1 cellular context compared by ENCODE assay signal in genomic region chr1:27658951-27659496, GRCh38.
TF ChIP-seq lines count a peak whose summit lies in the region.

No MANE protein-coding gene starts in this region.

TF ChIP-seq in GM12878, 131 proteins besides CTCF, POLR2A, EP300 and RAD21 (continued from another document and continues in another):
- TF ChIP-seq, protein P1, sequence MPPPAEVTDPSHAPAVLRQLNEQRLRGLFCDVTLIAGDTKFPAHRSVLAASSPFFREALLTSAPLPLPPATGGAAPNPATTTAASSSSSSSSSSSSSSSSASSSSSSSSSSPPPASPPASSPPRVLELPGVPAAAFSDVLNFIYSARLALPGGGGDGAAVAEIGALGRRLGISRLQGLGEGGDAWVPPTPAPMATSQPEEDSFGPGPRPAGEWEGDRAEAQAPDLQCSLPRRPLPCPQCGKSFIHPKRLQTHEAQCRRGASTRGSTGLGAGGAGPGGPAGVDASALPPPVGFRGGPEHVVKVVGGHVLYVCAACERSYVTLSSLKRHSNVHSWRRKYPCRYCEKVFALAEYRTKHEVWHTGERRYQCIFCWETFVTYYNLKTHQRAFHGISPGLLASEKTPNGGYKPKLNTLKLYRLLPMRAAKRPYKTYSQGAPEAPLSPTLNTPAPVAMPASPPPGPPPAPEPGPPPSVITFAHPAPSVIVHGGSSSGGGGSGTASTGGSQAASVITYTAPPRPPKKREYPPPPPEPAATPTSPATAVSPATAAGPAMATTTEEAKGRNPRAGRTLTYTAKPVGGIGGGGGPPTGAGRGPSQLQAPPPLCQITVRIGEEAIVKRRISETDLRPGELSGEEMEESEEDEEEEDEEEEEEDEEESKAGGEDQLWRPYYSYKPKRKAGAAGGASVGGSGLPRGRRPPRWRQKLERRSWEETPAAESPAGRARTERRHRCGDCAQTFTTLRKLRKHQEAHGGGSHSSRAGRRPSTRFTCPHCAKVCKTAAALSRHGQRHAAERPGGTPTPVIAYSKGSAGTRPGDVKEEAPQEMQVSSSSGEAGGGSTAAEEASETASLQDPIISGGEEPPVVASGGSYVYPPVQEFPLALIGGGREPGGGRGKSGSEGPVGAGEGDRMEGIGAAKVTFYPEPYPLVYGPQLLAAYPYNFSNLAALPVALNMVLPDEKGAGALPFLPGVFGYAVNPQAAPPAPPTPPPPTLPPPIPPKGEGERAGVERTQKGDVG (CRISPR knock-in tag; IDR thresholded peaks at IDR 0.05) = no peak
- TF ChIP-seq NFYA (IDR thresholded peaks at IDR 0.05; ENCODE audit: borderline replicate concordance, low read depth, low read length) (no peak), KLF5 (IDR thresholded peaks at IDR 0.05; ENCODE audit: partially characterized antibody) (no peak), RFX5 (IDR thresholded peaks at IDR 0.05; ENCODE audit: low read depth, low read length) (no peak), PML (IDR thresholded peaks at IDR 0.05; ENCODE audit: low read length) (no peak), MYC (IDR thresholded peaks at IDR 0.05; ENCODE audit: insufficient read depth, insufficient read length, insufficient replicate concordance, low read length, severe bottlenecking) (no peak), IRF4 (IDR thresholded peaks at IDR 0.05; ENCODE audit: low read depth, low read length) (no peak), MTA3 (IDR thresholded peaks at IDR 0.05; ENCODE audit: borderline replicate concordance, low read length) (no peak), TBL1XR1 (IDR thresholded peaks at IDR 0.05; ENCODE audit: low read depth, low read length) (0 out of 2 replicates have a peak, but pooled peaks have one; percentile 7), NR2C2 (IDR thresholded peaks at IDR 0.05; ENCODE audit: borderline replicate concordance, control insufficient read depth, insufficient read length, low read depth) (no peak), TCF12 (IDR thresholded peaks at IDR 0.05; ENCODE audit: low read depth, low read length) (no peak), CHD2 (IDR thresholded peaks at IDR 0.05; ENCODE audit: borderline replicate concordance, low read depth, low read length) (peak; percentile 35; the same call in 1 of the 2 replicates), ZNF687 (IDR thresholded peaks at IDR 0.05) (peak; percentile 73; the same call in 1 of the 2 replicates), RUNX3 (IDR thresholded peaks at IDR 0.05; ENCODE audit: low read length) (no peak), ZNF622 (IDR thresholded peaks at IDR 0.05) (no peak), IKZF1 (conservative IDR thresholded peaks at IDR 0.05) (no peak; the same call in 1 of the 2 replicates), SIX5 (IDR thresholded peaks at IDR 0.05; ENCODE audit: low read depth, low read length, severe bottlenecking) (no peak), SUPT20H (IDR thresholded peaks at IDR 0.05; ENCODE audit: borderline replicate concordance, control insufficient read depth, low read depth, low read length) (no peak), FOXM1 (IDR thresholded peaks at IDR 0.05; ENCODE audit: low read depth, low read length) (no peak), EED (IDR thresholded peaks at IDR 0.05; ENCODE audit: low read depth) (peak; percentile 58), SREBF2 (IDR thresholded peaks at IDR 0.05; ENCODE audit: low read length) (no peak), ZBTB40 (IDR thresholded peaks at IDR 0.05; ENCODE audit: borderline replicate concordance) (no peak), NR2C1 (IDR thresholded peaks at IDR 0.05) (no peak), NKRF (conservative IDR thresholded peaks at IDR 0.05) (no peak), POLR2AphosphoS2 (IDR thresholded peaks at IDR 0.05; ENCODE audit: low read depth, low read length) (no peak), SRF (IDR thresholded peaks at IDR 0.05; ENCODE audit: low read depth in 2 of 2, low read length in 2 of 2) (no peak)
- TF ChIP-seq, protein P2, sequence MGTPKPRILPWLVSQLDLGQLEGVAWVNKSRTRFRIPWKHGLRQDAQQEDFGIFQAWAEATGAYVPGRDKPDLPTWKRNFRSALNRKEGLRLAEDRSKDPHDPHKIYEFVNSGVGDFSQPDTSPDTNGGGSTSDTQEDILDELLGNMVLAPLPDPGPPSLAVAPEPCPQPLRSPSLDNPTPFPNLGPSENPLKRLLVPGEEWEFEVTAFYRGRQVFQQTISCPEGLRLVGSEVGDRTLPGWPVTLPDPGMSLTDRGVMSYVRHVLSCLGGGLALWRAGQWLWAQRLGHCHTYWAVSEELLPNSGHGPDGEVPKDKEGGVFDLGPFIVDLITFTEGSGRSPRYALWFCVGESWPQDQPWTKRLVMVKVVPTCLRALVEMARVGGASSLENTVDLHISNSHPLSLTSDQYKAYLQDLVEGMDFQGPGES (IDR thresholded peaks at IDR 0.05) = no peak
- TF ChIP-seq, protein P3, sequence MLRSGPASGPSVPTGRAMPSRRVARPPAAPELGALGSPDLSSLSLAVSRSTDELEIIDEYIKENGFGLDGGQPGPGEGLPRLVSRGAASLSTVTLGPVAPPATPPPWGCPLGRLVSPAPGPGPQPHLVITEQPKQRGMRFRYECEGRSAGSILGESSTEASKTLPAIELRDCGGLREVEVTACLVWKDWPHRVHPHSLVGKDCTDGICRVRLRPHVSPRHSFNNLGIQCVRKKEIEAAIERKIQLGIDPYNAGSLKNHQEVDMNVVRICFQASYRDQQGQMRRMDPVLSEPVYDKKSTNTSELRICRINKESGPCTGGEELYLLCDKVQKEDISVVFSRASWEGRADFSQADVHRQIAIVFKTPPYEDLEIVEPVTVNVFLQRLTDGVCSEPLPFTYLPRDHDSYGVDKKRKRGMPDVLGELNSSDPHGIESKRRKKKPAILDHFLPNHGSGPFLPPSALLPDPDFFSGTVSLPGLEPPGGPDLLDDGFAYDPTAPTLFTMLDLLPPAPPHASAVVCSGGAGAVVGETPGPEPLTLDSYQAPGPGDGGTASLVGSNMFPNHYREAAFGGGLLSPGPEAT (IDR thresholded peaks at IDR 0.05; ENCODE audit: low read depth) = no peak
- TF ChIP-seq, protein P4, sequence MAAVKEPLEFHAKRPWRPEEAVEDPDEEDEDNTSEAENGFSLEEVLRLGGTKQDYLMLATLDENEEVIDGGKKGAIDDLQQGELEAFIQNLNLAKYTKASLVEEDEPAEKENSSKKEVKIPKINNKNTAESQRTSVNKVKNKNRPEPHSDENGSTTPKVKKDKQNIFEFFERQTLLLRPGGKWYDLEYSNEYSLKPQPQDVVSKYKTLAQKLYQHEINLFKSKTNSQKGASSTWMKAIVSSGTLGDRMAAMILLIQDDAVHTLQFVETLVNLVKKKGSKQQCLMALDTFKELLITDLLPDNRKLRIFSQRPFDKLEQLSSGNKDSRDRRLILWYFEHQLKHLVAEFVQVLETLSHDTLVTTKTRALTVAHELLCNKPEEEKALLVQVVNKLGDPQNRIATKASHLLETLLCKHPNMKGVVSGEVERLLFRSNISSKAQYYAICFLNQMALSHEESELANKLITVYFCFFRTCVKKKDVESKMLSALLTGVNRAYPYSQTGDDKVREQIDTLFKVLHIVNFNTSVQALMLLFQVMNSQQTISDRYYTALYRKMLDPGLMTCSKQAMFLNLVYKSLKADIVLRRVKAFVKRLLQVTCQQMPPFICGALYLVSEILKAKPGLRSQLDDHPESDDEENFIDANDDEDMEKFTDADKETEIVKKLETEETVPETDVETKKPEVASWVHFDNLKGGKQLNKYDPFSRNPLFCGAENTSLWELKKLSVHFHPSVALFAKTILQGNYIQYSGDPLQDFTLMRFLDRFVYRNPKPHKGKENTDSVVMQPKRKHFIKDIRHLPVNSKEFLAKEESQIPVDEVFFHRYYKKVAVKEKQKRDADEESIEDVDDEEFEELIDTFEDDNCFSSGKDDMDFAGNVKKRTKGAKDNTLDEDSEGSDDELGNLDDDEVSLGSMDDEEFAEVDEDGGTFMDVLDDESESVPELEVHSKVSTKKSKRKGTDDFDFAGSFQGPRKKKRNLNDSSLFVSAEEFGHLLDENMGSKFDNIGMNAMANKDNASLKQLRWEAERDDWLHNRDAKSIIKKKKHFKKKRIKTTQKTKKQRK (IDR thresholded peaks at IDR 0.05; ENCODE audit: low read depth, low read length) = no peak
- TF ChIP-seq, protein P5, sequence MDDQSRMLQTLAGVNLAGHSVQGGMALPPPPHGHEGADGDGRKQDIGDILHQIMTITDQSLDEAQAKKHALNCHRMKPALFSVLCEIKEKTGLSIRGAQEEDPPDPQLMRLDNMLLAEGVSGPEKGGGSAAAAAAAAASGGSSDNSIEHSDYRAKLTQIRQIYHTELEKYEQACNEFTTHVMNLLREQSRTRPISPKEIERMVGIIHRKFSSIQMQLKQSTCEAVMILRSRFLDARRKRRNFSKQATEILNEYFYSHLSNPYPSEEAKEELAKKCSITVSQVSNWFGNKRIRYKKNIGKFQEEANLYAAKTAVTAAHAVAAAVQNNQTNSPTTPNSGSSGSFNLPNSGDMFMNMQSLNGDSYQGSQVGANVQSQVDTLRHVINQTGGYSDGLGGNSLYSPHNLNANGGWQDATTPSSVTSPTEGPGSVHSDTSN (IDR thresholded peaks at IDR 0.05; ENCODE audit: insufficient replicate concordance, low read depth, low read length) = no peak
- TF ChIP-seq, protein P6, sequence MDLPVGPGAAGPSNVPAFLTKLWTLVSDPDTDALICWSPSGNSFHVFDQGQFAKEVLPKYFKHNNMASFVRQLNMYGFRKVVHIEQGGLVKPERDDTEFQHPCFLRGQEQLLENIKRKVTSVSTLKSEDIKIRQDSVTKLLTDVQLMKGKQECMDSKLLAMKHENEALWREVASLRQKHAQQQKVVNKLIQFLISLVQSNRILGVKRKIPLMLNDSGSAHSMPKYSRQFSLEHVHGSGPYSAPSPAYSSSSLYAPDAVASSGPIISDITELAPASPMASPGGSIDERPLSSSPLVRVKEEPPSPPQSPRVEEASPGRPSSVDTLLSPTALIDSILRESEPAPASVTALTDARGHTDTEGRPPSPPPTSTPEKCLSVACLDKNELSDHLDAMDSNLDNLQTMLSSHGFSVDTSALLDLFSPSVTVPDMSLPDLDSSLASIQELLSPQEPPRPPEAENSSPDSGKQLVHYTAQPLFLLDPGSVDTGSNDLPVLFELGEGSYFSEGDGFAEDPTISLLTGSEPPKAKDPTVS (IDR thresholded peaks at IDR 0.05; ENCODE audit: low read depth, low read length) = no peak
